Comparison of ENCODE assay signal across 9 cellular contexts in the genomic region with DNA sequence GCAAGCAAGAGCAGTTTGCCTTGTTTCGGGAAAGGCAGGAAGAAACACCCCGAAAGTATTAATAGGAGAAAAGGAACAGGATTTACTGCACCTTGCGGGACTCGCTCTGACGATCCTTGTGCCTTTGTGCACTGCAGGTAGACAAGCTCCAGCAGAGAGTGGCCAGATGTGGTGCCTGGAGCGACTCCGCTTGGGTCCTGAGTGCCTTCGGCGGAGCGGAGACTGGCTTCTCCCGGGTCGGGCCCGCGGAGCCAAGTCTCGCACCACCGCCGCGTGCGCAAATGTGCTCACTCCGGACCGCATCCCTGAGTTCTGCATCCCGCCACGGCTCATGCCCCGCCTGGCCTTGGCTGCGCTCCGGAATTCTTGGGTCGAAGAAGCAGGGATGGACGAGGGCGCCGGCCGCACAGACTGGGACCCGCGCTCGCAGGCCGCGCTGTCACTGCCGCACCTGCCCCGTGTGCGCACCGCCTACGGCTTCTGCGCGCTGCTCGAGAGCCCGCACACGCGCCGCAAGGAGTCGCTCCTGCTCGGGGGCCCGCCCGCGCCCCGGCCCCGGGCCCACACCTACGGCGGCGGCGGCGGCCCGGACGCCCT. TPM values are rescaled to one million over a fixed set of nuclear protein-coding genes. Genes with fewer than 3 reads are reported as not detected.
DNase-seq lines count a peak whose midpoint lies in the region; ATAC-seq and TF ChIP-seq lines count a peak whose summit lies in the region.
"Had no signal": no experiment of that assay in that cellular context is flagged by ENCODE, and none has a peak within 500 bp of the region (broad histone marks: within the 10 kb centered on the region; RNA-seq: fewer than 3 reads in every experiment).

No MANE protein-coding gene starts in this region.

- H3K36me3 ChIP-seq in neutrophil = no peaks in the 10 kb centered on the region

- H3K4me3 ChIP-seq in fibroblast of the aortic adventitia (ENCODE audit: low read depth, low read length) (peak overlapping the region; percentile 20), neutrophil (ENCODE audit: low read depth in 1 of 2, low read length in 1 of 2) (peak overlapping the region; percentile 59 to 66)

- ATAC-seq in GM19023 (IDR thresholded peaks at IDR 0.05; ENCODE audit: unreplicated experiment) = no peak

- no peaks in the 10 kb centered on the region for H3K9me3 ChIP-seq in neutrophil

- peaks cover 88% of the 10 kb centered on the region for H3K27me3 ChIP-seq in neutrophil

- peaks cover 24% of the 10 kb centered on the region in 2 experiments for H3K4me1 ChIP-seq in neutrophil (ENCODE audit: control insufficient read depth in 1 of 2, insufficient read depth in 1 of 2, low read depth in 1 of 2, low read length in 1 of 2)

- no peak for TF ChIP-seq CTCF in fibroblast of the aortic adventitia (IDR thresholded peaks at IDR 0.05; ENCODE audit: insufficient read depth, low read length)
- TF ChIP-seq CTCF in neutrophil (IDR thresholded peaks at IDR 0.05) = no peak

- DNase-seq in ELF-1 (ENCODE audit: low read depth, low spot score) = peak; percentile 44
- peak; percentile 36 for DNase-seq in HT-29 (ENCODE audit: low spot score)
- peak; percentile 66 for DNase-seq in activated CD8-positive, alpha-beta memory T cell treated with anti-CD3 and anti-CD28 coated beads, Interleukin-2, amount 50 U/mL, for 48 hours
- DNase-seq in fibroblast of the aortic adventitia (ENCODE audit: low read depth) = no peak
- DNase-seq in NK-92 treated with Interleukin-12 subunit alpha and Interleukin-12 subunit beta, amount 100 ng/mL, for 24 hours (lab: John Stamatoyannopoulos, UW) = no peak
- DNase-seq in DMS153 treated with DMSO at 0.1 percent for 48 hours (lab: John Stamatoyannopoulos, UW; ENCODE audit: unreplicated experiment) = no peak

- no peak overlapping the region for H3K27ac ChIP-seq in neutrophil

RNA-seq across cellular contexts. Expression of a gene that starts 0.8 kb away (rescaled TPM):
- 0.10 and 0.58 TPM in 2 replicates for total RNA-seq in HT-29 (2014; rRNA removed; shearing (Covaris generic))
- not detected in 2 replicates for total RNA-seq in fibroblast of the aortic adventitia (ENCODE audit: low replicate concordance)
- total RNA-seq: LHCN-M2 had no signal

RNA-seq across cellular contexts. Expression of a gene that starts 7.3 kb away (rescaled TPM):
- total RNA-seq in HT-29 (2014; rRNA removed; shearing (Covaris generic)) = 7.7 and 12.7 TPM in 2 replicates
- 79.8 and 140 TPM in 2 replicates for total RNA-seq in fibroblast of the aortic adventitia (ENCODE audit: low replicate concordance)

Comparison
In these comparisons a context has a peak if more than half of its experiments do, and no peak if none do; other contexts are left out.
1. DNase-seq: peak in ELF-1 (single experiment), HT-29 (single experiment) and activated CD8-positive, alpha-beta memory T cell treated with anti-CD3 and anti-CD28 coated beads, Interleukin-2, amount 50 U/mL, for 48 hours (single experiment); none in fibroblast of the aortic adventitia (single experiment), NK-92 treated with Interleukin-12 subunit alpha and Interleukin-12 subunit beta, amount 100 ng/mL, for 24 hours (single experiment) and DMS153 treated with DMSO at 0.1 percent for 48 hours (single experiment).